24 cellular contexts compared by ENCODE assay signal in genomic region chr21:25625036-25625435, GRCh38. TPM values are rescaled to one million over a fixed set of nuclear protein-coding genes. Genes with fewer than 3 reads are reported as not detected.
DNase-seq lines count a peak whose midpoint lies in the region; FAIRE-seq and TF ChIP-seq lines count a peak whose summit lies in the region.
"Had no signal": no experiment of that assay in that cellular context is flagged by ENCODE, and none has a peak within 500 bp of the region (broad histone marks: within the 10 kb centered on the region; RNA-seq: fewer than 3 reads in every experiment).

No MANE protein-coding gene starts in this region.

- intact Hi-C loops in testis (cut with DNase I; ENCODE audit: low total_unique reads): no loop called here

- H3K4me1 ChIP-seq in testis: peaks cover 11% of the 10 kb centered on the region
- no peaks in the 10 kb centered on the region for H3K4me1 ChIP-seq in effector memory CD4-positive, alpha-beta T cell (ENCODE audit: control insufficient read depth, insufficient read depth, low read length, poor library complexity, severe bottlenecking)
- H3K4me1 ChIP-seq: BLaER1 treated with 17β-estradiol and CSF1 and Interleukin-3, amounts not matched to agents 10 nM and 100 nM; Caco-2 had no signal

- no peaks in the 10 kb centered on the region for H3K36me3 ChIP-seq in testis (ENCODE audit: low read depth, missing control alignments)
- no peaks in the 10 kb centered on the region for H3K36me3 ChIP-seq in effector memory CD4-positive, alpha-beta T cell (ENCODE audit: control insufficient read depth, insufficient read depth, low read length)
- H3K36me3 ChIP-seq: BLaER1 treated with 17β-estradiol and CSF1 and Interleukin-3, amounts not matched to agents 10 nM and 100 nM; MG63 had no signal

- H3K27me3 ChIP-seq in testis: no peaks in the 10 kb centered on the region
- no peaks in the 10 kb centered on the region for H3K27me3 ChIP-seq in effector memory CD4-positive, alpha-beta T cell (replicated peaks; ENCODE audit: control insufficient read depth, insufficient read depth, low read length, poor library complexity, severe bottlenecking)
- H3K27me3 ChIP-seq: BLaER1 treated with 17β-estradiol and CSF1 and Interleukin-3, amounts not matched to agents 10 nM and 100 nM; MG63 had no signal

- peak; percentile 42 for DNase-seq in M059J (ENCODE audit: low read depth)
- peak; percentile 20 for DNase-seq in astrocyte of the hippocampus (ENCODE audit: low read depth, low spot score)
- DNase-seq in fibroblast of pulmonary artery (ENCODE audit: low read depth): peak; percentile 10
- DNase-seq in testis: peak; percentile 43
- no peak for DNase-seq in H54 (ENCODE audit: insufficient read length, low spot score)
- DNase-seq in effector memory CD4-positive, alpha-beta T cell: no peak
- DNase-seq in LoVo (ENCODE audit: low spot score): no peak
- DNase-seq: AML-193; Caco-2; CD4-positive, alpha-beta memory T cell; Kasumi-1; MG63; NCI-H1105 treated with DMSO at 0.1 percent for 48 hours; NCI-H146; NCI-H2029; NCI-H2227 treated with DMSO at 0.1 percent for 48 hours; NCI-H526 treated with DMSO at 0.1 percent for 48 hours; SHP77 had no signal

- TF ChIP-seq CTCF in fibroblast of pulmonary artery (IDR thresholded peaks at IDR 0.05; ENCODE audit: low read length, missing control alignments): no peak
- no peak for TF ChIP-seq CTCF in testis (IDR thresholded peaks at IDR 0.05)

- peak overlapping the region; percentile 33 to 47 for H3K27ac ChIP-seq in testis
- no peak overlapping the region for H3K27ac ChIP-seq in effector memory CD4-positive, alpha-beta T cell (ENCODE audit: insufficient read depth, low read length, poor library complexity, severe bottlenecking)
- H3K27ac ChIP-seq: BLaER1 treated with 17β-estradiol and CSF1 and Interleukin-3, amounts not matched to agents 10 nM and 100 nM; RWPE1 had no signal

- TF ChIP-seq POLR2A in testis (IDR thresholded peaks at IDR 0.05) (no peak), H54 (IDR thresholded peaks at IDR 0.05; ENCODE audit: low read depth, low read length) (no peak)

- H3K4me3 ChIP-seq in fibroblast of pulmonary artery (replicated peaks; ENCODE audit: low read depth, low read length): no peak overlapping the region
- H3K4me3 ChIP-seq in testis: no peak overlapping the region
- no peak overlapping the region for H3K4me3 ChIP-seq in effector memory CD4-positive, alpha-beta T cell (ENCODE audit: insufficient read depth, low read depth, low read length, poor library complexity, severe bottlenecking)
- H3K4me3 ChIP-seq: BLaER1 treated with 17β-estradiol and CSF1 and Interleukin-3, amounts not matched to agents 10 nM and 100 nM; MG63 had no signal

- 43 to 78% methylated on average over 1 of the region's 1 CpG for WGBS in testis, 2 donors

- no peaks in the 10 kb centered on the region for H3K9me3 ChIP-seq in testis
- H3K9me3 ChIP-seq in effector memory CD4-positive, alpha-beta T cell (ENCODE audit: control insufficient read depth, low read length): no peaks in the 10 kb centered on the region
- H3K9me3 ChIP-seq: BLaER1 treated with 17β-estradiol and CSF1 and Interleukin-3, amounts not matched to agents 10 nM and 100 nM; Caco-2; MG63 had no signal

- no peak for FAIRE-seq in H54 (lab: Jason Lieb, UNC)
- FAIRE-seq: A204.1, G401.6, H1 had no signal

RNA-seq across cellular contexts. Expression of gene JAM2, which starts 14.0 kb away (rescaled TPM):
- 1.7 and 3.0 TPM in 2 replicates for total RNA-seq in M059J (2014; rRNA removed; shearing (Covaris generic))
- total RNA-seq in testis: 10 to 100 TPM; 91.1 to 93.5 TPM
- polyA plus RNA-seq in testis (ENCODE audit: insufficient read depth, low read depth, low replicate concordance): 76.2 TPM
- total RNA-seq: HT-29 had no signal

RNA-seq across cellular contexts. Expression of gene MRPL39, which starts 17.8 kb away (rescaled TPM):
- 65.1 and 88.8 TPM in 2 replicates for total RNA-seq in M059J (2014; rRNA removed; shearing (Covaris generic))
- 10 to 100 TPM; 35.5 to 48.8 TPM for total RNA-seq in testis
- 66.7 TPM for polyA plus RNA-seq in testis (ENCODE audit: insufficient read depth, low read depth, low replicate concordance)

Comparison
In these comparisons a context has a peak if more than half of its experiments do, and no peak if none do; other contexts are left out.
1. DNase-seq: peak in M059J (single experiment), astrocyte of the hippocampus (single experiment), fibroblast of pulmonary artery (single experiment) and testis (single experiment); none in H54 (single experiment), effector memory CD4-positive, alpha-beta T cell (0 of 3) and LoVo (single experiment).
2. RNA of gene JAM2, which starts 14.0 kb away (total RNA-seq): 91.1 to 93.5 TPM in testis; 1.7 to 3.0 TPM in M059J; every median in the first group is over 10 times any median in the second.